1 cellular context compared by ENCODE assay signal in genomic region chr22:38564669-38565068, GRCh38.
TF ChIP-seq lines count a peak whose summit lies in the region.

No MANE protein-coding gene starts in this region.

TF ChIP-seq in IMR-90, 13 proteins besides CTCF, POLR2A, EP300 and RAD21:
- TF ChIP-seq USF2 (IDR thresholded peaks at IDR 0.05; ENCODE audit: low read depth, low read length) (no peak), SMC3 (IDR thresholded peaks at IDR 0.05; ENCODE audit: low read depth, low read length) (no peak), NFE2L2 (IDR thresholded peaks at IDR 0.05; ENCODE audit: low read depth, low read length) (no peak), ELK1 (IDR thresholded peaks at IDR 0.05; ENCODE audit: borderline replicate concordance, low read depth, low read length) (no peak), MAFK (IDR thresholded peaks at IDR 0.05; ENCODE audit: low read depth, low read length) (no peak), MAZ (IDR thresholded peaks at IDR 0.05; ENCODE audit: borderline replicate concordance, low read depth, low read length) (no peak), FOS (IDR thresholded peaks at IDR 0.05; ENCODE audit: low read depth, low read length) (no peak), MXI1 (IDR thresholded peaks at IDR 0.05; ENCODE audit: borderline replicate concordance, low read depth, low read length) (no peak), CHD1 (IDR thresholded peaks at IDR 0.05; ENCODE audit: low read depth, low read length) (no peak), CEBPB (IDR thresholded peaks at IDR 0.05; ENCODE audit: low read depth, low read length) (no peak), RFX5 (IDR thresholded peaks at IDR 0.05; ENCODE audit: low read depth, low read length) (no peak), BHLHE40 (IDR thresholded peaks at IDR 0.05; ENCODE audit: low read depth, low read length) (no peak), RCOR1 (IDR thresholded peaks at IDR 0.05; ENCODE audit: insufficient replicate concordance, low read length) (no peak)
